Comparison of ENCODE assay signal across 1 cellular context in the genomic region with DNA sequence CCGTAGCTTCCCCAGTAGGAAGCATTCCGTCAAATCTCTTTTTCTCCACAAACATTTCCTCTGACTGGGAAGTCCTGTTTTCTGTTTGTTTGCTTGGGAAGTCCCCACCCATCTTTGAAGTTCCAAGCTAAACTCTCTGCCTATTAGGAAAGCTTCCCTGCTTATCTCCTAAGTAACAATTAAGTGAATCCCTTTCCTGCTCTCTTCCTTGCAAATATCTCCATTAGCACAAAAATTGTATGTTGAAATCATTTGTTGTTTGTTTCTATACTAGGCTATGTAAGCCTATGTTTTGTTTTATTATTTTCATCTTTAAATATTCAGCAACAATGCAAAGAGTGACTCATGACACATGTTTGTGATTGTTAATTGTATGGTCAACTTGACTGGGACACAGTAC.
TF ChIP-seq lines count a peak whose summit lies in the region.

No MANE protein-coding gene starts in this region.

TF ChIP-seq in SK-N-SH, 30 proteins besides CTCF, POLR2A, EP300 and RAD21 (continued from another document):
- TF ChIP-seq, protein P1, sequence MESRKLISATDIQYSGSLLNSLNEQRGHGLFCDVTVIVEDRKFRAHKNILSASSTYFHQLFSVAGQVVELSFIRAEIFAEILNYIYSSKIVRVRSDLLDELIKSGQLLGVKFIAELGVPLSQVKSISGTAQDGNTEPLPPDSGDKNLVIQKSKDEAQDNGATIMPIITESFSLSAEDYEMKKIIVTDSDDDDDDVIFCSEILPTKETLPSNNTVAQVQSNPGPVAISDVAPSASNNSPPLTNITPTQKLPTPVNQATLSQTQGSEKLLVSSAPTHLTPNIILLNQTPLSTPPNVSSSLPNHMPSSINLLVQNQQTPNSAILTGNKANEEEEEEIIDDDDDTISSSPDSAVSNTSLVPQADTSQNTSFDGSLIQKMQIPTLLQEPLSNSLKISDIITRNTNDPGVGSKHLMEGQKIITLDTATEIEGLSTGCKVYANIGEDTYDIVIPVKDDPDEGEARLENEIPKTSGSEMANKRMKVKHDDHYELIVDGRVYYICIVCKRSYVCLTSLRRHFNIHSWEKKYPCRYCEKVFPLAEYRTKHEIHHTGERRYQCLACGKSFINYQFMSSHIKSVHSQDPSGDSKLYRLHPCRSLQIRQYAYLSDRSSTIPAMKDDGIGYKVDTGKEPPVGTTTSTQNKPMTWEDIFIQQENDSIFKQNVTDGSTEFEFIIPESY (IDR thresholded peaks at IDR 0.05; ENCODE audit: borderline replicate concordance, low read depth), result no peak
- no peak for TF ChIP-seq RXRA (IDR thresholded peaks at IDR 0.05; ENCODE audit: borderline replicate concordance, low read depth)
TF ChIP-seq in SK-N-SH: peak in this region for 0.
